In genomic region chr7:56051339-56052191, GRCh38 we compare ENCODE assay signal across 1 cellular context.
TF ChIP-seq lines count a peak whose summit lies in the region.

TSS of gene CCT6A (plus strand) at chr7:56051765. CDS start at chr7:56051849, 84 bp downstream.
TSS of gene PSPH (minus strand) at chr7:56051444. CDS start at chr7:56021212, 30,232 bp downstream.

TF ChIP-seq in HepG2, 621 proteins besides CTCF, POLR2A, EP300 and RAD21 (continued from another document and continues in another):
- TF ChIP-seq RNF219 (CRISPR knock-in tag; IDR thresholded peaks at IDR 0.05) (no peak; the same call in 1 of the 2 replicates), E2F1 (CRISPR knock-in tag; IDR thresholded peaks at IDR 0.05) (peak; percentile 88), ZXDC (CRISPR knock-in tag; IDR thresholded peaks at IDR 0.05) (peak; percentile 41; the same call in 1 of the 2 replicates), SMAD9 (CRISPR knock-in tag; IDR thresholded peaks at IDR 0.05) (peak; percentile 22; the same call in 1 of the 2 replicates), HDAC1 (CRISPR knock-in tag; IDR thresholded peaks at IDR 0.05) (peak; percentile 86), ZBTB2 (CRISPR knock-in tag; IDR thresholded peaks at IDR 0.05; ENCODE audit: low read depth) (peak; percentile 94), PATZ1 (CRISPR knock-in tag; IDR thresholded peaks at IDR 0.05) (peak; percentile 74), CENPX (CRISPR knock-in tag; IDR thresholded peaks at IDR 0.05) (no peak), CCAR2 (optimal IDR thresholded peaks at IDR 0.05; ENCODE audit: low read depth, low read length) (no peak), FOXA1 (IDR thresholded peaks at IDR 0.05) (no peak), FOXA1 (CRISPR knock-in tag; IDR thresholded peaks at IDR 0.05) (no peak; the same call in 1 of the 2 replicates), SOX5 (CRISPR knock-in tag; IDR thresholded peaks at IDR 0.05; ENCODE audit: borderline replicate concordance) (peak; percentile 73), MTERF4 (CRISPR knock-in tag; IDR thresholded peaks at IDR 0.05) (peak; percentile 5; the same call in 1 of the 2 replicates), ZNF431 (CRISPR knock-in tag; IDR thresholded peaks at IDR 0.05; ENCODE audit: borderline replicate concordance, low read depth) (no peak), MNT (IDR thresholded peaks at IDR 0.05) (peak; percentile 51; the same call in 1 of the 2 replicates), PHF21A (CRISPR knock-in tag; IDR thresholded peaks at IDR 0.05) (peak; percentile 83), AFF4 (CRISPR knock-in tag; IDR thresholded peaks at IDR 0.05) (no peak; the same call in 1 of the 2 replicates), ZBTB7B (CRISPR knock-in tag; IDR thresholded peaks at IDR 0.05) (no peak; the same call in 1 of the 2 replicates), ZNF282 (IDR thresholded peaks at IDR 0.05; ENCODE audit: partially characterized antibody) (no peak), MAFG (CRISPR knock-in tag; IDR thresholded peaks at IDR 0.05) (no peak), CENPT (CRISPR knock-in tag; IDR thresholded peaks at IDR 0.05; ENCODE audit: low read depth) (no peak), ZNF292 (CRISPR knock-in tag; IDR thresholded peaks at IDR 0.05; ENCODE audit: borderline replicate concordance, low read depth) (peak; percentile 77; the same call in 1 of the 2 replicates), SIN3A (IDR thresholded peaks at IDR 0.05; ENCODE audit: borderline replicate concordance, low read depth, low read length) (peak; percentile 69; the same call in 1 of the 2 replicates), SMC3 (IDR thresholded peaks at IDR 0.05; ENCODE audit: low read length) (no peak), BATF2 (CRISPR knock-in tag; IDR thresholded peaks at IDR 0.05) (peak; percentile 41; the same call in 1 of the 2 replicates), ZBTB3 (CRISPR knock-in tag; IDR thresholded peaks at IDR 0.05; ENCODE audit: borderline replicate concordance, low read depth) (peak; percentile 86; the same call in 1 of the 2 replicates), ZNF550 (CRISPR knock-in tag; IDR thresholded peaks at IDR 0.05; ENCODE audit: borderline replicate concordance) (0 out of 2 replicates have a peak, but pooled peaks have one; percentile 8), ZBTB34 (CRISPR knock-in tag; IDR thresholded peaks at IDR 0.05) (0 out of 2 replicates have a peak, but pooled peaks have one; percentile 6)
